19 cellular contexts compared by ENCODE assay signal in the genomic region with DNA sequence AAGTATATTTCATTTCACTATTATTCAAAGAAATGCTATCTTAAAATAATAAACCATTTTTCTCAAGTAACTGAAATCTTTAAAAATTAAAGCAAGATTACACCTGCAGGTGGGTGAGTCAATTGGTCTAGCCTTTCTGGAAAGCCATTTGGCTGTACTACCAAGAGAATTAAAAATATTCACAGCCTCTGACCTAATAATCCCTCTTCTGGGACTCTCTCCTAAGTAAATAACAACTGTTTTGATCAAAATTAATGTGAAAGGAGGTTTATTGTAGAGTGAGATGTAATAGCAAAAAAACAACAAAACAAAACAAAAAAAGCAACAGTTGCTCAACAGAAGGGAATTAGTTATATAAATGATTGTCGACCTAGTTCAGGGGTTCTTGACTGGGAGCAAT.
DNase-seq lines count a peak whose midpoint lies in the region; ATAC-seq lines count a peak whose summit lies in the region.
"Had no signal": no experiment of that assay in that cellular context is flagged by ENCODE, and none has a peak within 500 bp of the region (broad histone marks: within the 10 kb centered on the region; RNA-seq: fewer than 3 reads in every experiment).

No MANE protein-coding gene starts in this region.

- peak overlapping the region; percentile 92; the same call in 1 of the 2 replicates for H3K9ac ChIP-seq in iPS-20b (ENCODE audit: low read depth, low read length)

- no peaks in the 10 kb centered on the region for H3K9me3 ChIP-seq in iPS-20b (ENCODE audit: insufficient read depth, low read depth, low read length)

- DNase-seq in NCI-H82 (lab: John Stamatoyannopoulos, UW): peak; percentile 4
- no peak for DNase-seq in NCI-H82 treated with DMSO at 0.1 percent for 48 hours (lab: John Stamatoyannopoulos, UW; ENCODE audit: unreplicated experiment)
- DNase-seq in caudate nucleus (lab: John Stamatoyannopoulos, UW): no peak
- DNase-seq in substantia nigra (lab: John Stamatoyannopoulos, UW): no peak
- no peak for DNase-seq in H4 (ENCODE audit: low spot score)
- no peak for DNase-seq in superior temporal gyrus (ENCODE audit: extremely low spot score)
- DNase-seq: 8988T; AML-193; CD8-positive, alpha-beta T cell; H9; NCI-H1436 treated with DMSO at 0.1 percent for 48 hours; NCI-H2227 treated with DMSO at 0.1 percent for 48 hours; NCI-H524; NCI-H774; SHP77 had no signal

- H3K36me3 ChIP-seq in iPS-20b (ENCODE audit: insufficient read depth, low read depth, low read length): peaks cover 4% of the 10 kb centered on the region; the same call in 1 of the 2 replicates

- H3K4me1 ChIP-seq in iPS-20b (ENCODE audit: insufficient read depth, low read length): peaks cover 36% of the 10 kb centered on the region

- no peak overlapping the region for H3K4me3 ChIP-seq in iPS-20b (ENCODE audit: low read length)
- H3K4me3 ChIP-seq: SK-N-MC had no signal

- no peak for ATAC-seq in GM18909 (IDR thresholded peaks at IDR 0.05; ENCODE audit: poor library complexity, unreplicated experiment)
- ATAC-seq: CD8-positive, alpha-beta T cell had no signal

- H3K27ac ChIP-seq in caudate nucleus (ENCODE audit: low read depth, low read length) (peak overlapping the region; percentile 90), iPS-20b (ENCODE audit: low read length) (no peak overlapping the region), substantia nigra (ENCODE audit: low read depth, low read length, poor library complexity, severe bottlenecking) (peak overlapping the region; percentile 49)
- H3K27ac ChIP-seq: HL-60, SK-N-MC had no signal

- no peaks in the 10 kb centered on the region for H3K27me3 ChIP-seq in iPS-20b (ENCODE audit: insufficient read depth, low read length)
